In the genomic region with DNA sequence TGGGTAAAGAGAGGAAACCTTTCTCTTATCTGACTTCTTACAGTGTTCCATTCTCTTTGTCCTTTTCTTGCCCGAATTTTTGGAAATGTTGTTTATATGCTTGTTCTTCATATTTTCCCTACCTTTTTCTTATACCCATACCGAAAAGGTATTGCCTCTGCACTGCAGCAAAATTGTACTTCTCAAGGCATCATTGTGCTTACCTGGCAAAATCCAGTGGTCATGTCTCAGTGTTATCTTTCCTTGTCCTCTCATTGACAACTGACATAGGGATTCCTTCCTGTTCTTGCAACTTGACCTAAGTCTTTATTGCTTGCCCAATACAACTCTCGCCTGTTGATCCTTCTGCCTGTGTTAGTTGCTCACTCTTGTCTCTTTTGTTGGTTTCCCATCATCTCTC, we compare ENCODE assay signal across 25 cellular contexts.
DNase-seq lines count a peak whose midpoint lies in the region; ATAC-seq, FAIRE-seq and TF ChIP-seq lines count a peak whose summit lies in the region.
"Had no signal": no experiment of that assay in that cellular context is flagged by ENCODE, and none has a peak within 500 bp of the region (broad histone marks: within the 10 kb centered on the region; RNA-seq: fewer than 3 reads in every experiment).

No MANE protein-coding gene starts in this region.

- TF ChIP-seq EP300 in A549 (IDR thresholded peaks at IDR 0.05) (no peak), K562 (IDR thresholded peaks at IDR 0.05; ENCODE audit: low read length) (no peak)

- ATAC-seq in activated CD4-positive, alpha-beta T cell treated with anti-CD3 and anti-CD28 coated beads for 36 hours: no peak
- ATAC-seq in A549 (no peak), K562 (no peak), body of pancreas (no peak)
- ATAC-seq: GM12878 had no signal

- no peaks in the 10 kb centered on the region for H3K36me3 Mint-ChIP-seq in activated CD4-positive, alpha-beta T cell treated with anti-CD3 and anti-CD28 coated beads, Interleukin-2, amount 10 ng/mL, durations not matched to agents 24 days and 14 days (ENCODE audit: low read depth)
- no peaks in the 10 kb centered on the region for H3K36me3 Mint-ChIP-seq in activated CD4-positive, alpha-beta T cell treated with anti-CD3 and anti-CD28 coated beads for 36 hours (ENCODE audit: low read depth)
- H3K36me3 Mint-ChIP-seq: CD14-positive monocyte; CD4-positive, alpha-beta memory T cell; CD4-positive, CD25-positive, alpha-beta regulatory T cell; CD8-positive, alpha-beta memory T cell had no signal

- TF ChIP-seq RAD21 in A549 (conservative IDR thresholded peaks at IDR 0.05 in 1 of 2, IDR thresholded peaks at IDR 0.05 in 1 of 2): no peak
- TF ChIP-seq RAD21 in K562 (CRISPR knock-in tag; conservative IDR thresholded peaks at IDR 0.05 in 1 of 2, IDR thresholded peaks at IDR 0.05 in 1 of 2): no peak

- no peak overlapping the region for H3K4me3 ChIP-seq in A549
- H3K4me3 ChIP-seq in K562: no peak overlapping the region
- H3K4me3 ChIP-seq in body of pancreas: no peak overlapping the region
- H3K4me3 ChIP-seq: BLaER1, GM12878 had no signal

- FAIRE-seq in A549 (lab: Jason Lieb, UNC) (no peak), K562 (lab: Jason Lieb, UNC) (no peak)
- FAIRE-seq: GM12878, GM12892, GM18507 had no signal

- POLR2A ChIA-PET in activated CD4-positive, alpha-beta T cell treated with anti-CD3 and anti-CD28 coated beads for 36 hours (lab: Charles Lee): no interaction called here
- POLR2A ChIA-PET in A549 (lab: Yijun Ruan, JAX): no interaction called here
- POLR2A ChIA-PET in K562 (lab: Yijun Ruan, JAX): no interaction called here

- H3K36me3 ChIP-seq in K562 (ENCODE audit: control insufficient read depth, insufficient read depth, low read length): no peaks in the 10 kb centered on the region
- no peaks in the 10 kb centered on the region for H3K36me3 ChIP-seq in body of pancreas (replicated peaks in 1 of 2; ENCODE audit: insufficient read depth in 1 of 2, low read depth in 2 of 2)
- H3K36me3 ChIP-seq: BE2C, BLaER1 had no signal

- no peak for TF ChIP-seq CTCF in A549 (IDR thresholded peaks at IDR 0.05)
- no peak for TF ChIP-seq CTCF in K562 (IDR thresholded peaks at IDR 0.05 in 2 of 3, conservative IDR thresholded peaks at IDR 0.05 in 1 of 3; ENCODE audit: insufficient read depth in 2 of 3, low read depth in 1 of 3, low read length in 3 of 3)
- TF ChIP-seq CTCF in body of pancreas (IDR thresholded peaks at IDR 0.05): no peak

- no peaks in the 10 kb centered on the region for H4K20me1 ChIP-seq in K562 (replicated peaks; ENCODE audit: control insufficient read depth, insufficient read depth, low read length)
- H4K20me1 ChIP-seq: BLaER1 had no signal

- TF ChIP-seq POLR2A in A549 (IDR thresholded peaks at IDR 0.05; ENCODE audit: low read length) (no peak), K562 (conservative IDR thresholded peaks at IDR 0.05) (no peak), body of pancreas (IDR thresholded peaks at IDR 0.05) (no peak)

- no peaks in the 10 kb centered on the region for H3K9me1 ChIP-seq in K562 (ENCODE audit: control insufficient read depth, insufficient read depth, low read length)

- H3K27ac ChIP-seq in A549 (no peak overlapping the region), K562 (ENCODE audit: extremely low read depth, low read depth, low read length) (no peak overlapping the region), body of pancreas (no peak overlapping the region)
- H3K27ac ChIP-seq: 22Rv1, BLaER1 had no signal

- H3K4me3 Mint-ChIP-seq in activated CD4-positive, alpha-beta T cell treated with anti-CD3 and anti-CD28 coated beads, Interleukin-2, amount 10 ng/mL, durations not matched to agents 24 days and 14 days: no peak overlapping the region
- no peak overlapping the region for H3K4me3 Mint-ChIP-seq in activated CD4-positive, alpha-beta T cell treated with anti-CD3 and anti-CD28 coated beads for 36 hours
- H3K4me3 Mint-ChIP-seq: CD14-positive monocyte; CD4-positive, alpha-beta memory T cell; CD4-positive, CD25-positive, alpha-beta regulatory T cell; CD8-positive, alpha-beta memory T cell had no signal

- peak; percentile 8 for DNase-seq in activated CD4-positive, alpha-beta T cell treated with anti-CD3 and anti-CD28 coated beads, Interleukin-2, amount 10 ng/mL, durations not matched to agents 24 days and 14 days
- no peak for DNase-seq in activated CD4-positive, alpha-beta T cell treated with anti-CD3 and anti-CD28 coated beads for 36 hours
- DNase-seq in A549 (ENCODE audit: low read depth in 1 of 2, low spot score in 1 of 2): no peak
- DNase-seq in K562 (ENCODE audit: extremely low read depth in 1 of 4, low spot score in 3 of 4): no peak
- DNase-seq in body of pancreas: no peak
- DNase-seq: ACHN; BE2C; C1 segment of cervical spinal cord; CD4-positive, alpha-beta memory T cell; CD4-positive, CD25-positive, alpha-beta regulatory T cell; CD8-positive, alpha-beta memory T cell; COR-L47; DMS 273 treated with DMSO at 0.1 percent for 48 hours; DMS153; DMS53; DMS79; DND-41; EL; GDM1 had no signal

- CTCF ChIA-PET in activated CD4-positive, alpha-beta T cell treated with anti-CD3 and anti-CD28 coated beads for 36 hours (lab: Charles Lee): no interaction called here
- CTCF ChIA-PET in A549 (lab: Yijun Ruan, JAX) (no interaction called here), K562 (lab: Yijun Ruan, JAX; ENCODE audit: low intra/inter-chr PET ratio) (interaction anchor here (0.6 kb wide), 1 partner anchor 1794 kb away, joined by 3 read pairs; no protein-coding TSS in a partner anchor)

- H3K4me1 Mint-ChIP-seq in activated CD4-positive, alpha-beta T cell treated with anti-CD3 and anti-CD28 coated beads, Interleukin-2, amount 10 ng/mL, durations not matched to agents 24 days and 14 days: no peaks in the 10 kb centered on the region
- no peaks in the 10 kb centered on the region for H3K4me1 Mint-ChIP-seq in activated CD4-positive, alpha-beta T cell treated with anti-CD3 and anti-CD28 coated beads for 36 hours
- H3K4me1 Mint-ChIP-seq: CD14-positive monocyte; CD4-positive, alpha-beta memory T cell; CD4-positive, CD25-positive, alpha-beta regulatory T cell; CD8-positive, alpha-beta memory T cell had no signal

- H3K27me3 Mint-ChIP-seq in activated CD4-positive, alpha-beta T cell treated with anti-CD3 and anti-CD28 coated beads, Interleukin-2, amount 10 ng/mL, durations not matched to agents 24 days and 14 days: no peaks in the 10 kb centered on the region
- H3K27me3 Mint-ChIP-seq in activated CD4-positive, alpha-beta T cell treated with anti-CD3 and anti-CD28 coated beads for 36 hours: no peaks in the 10 kb centered on the region
- H3K27me3 Mint-ChIP-seq: CD4-positive, alpha-beta memory T cell; CD4-positive, CD25-positive, alpha-beta regulatory T cell; CD8-positive, alpha-beta memory T cell had no signal

- H3K9me3 Mint-ChIP-seq in activated CD4-positive, alpha-beta T cell treated with anti-CD3 and anti-CD28 coated beads, Interleukin-2, amount 10 ng/mL, durations not matched to agents 24 days and 14 days: no peaks in the 10 kb centered on the region
- H3K9me3 Mint-ChIP-seq in activated CD4-positive, alpha-beta T cell treated with anti-CD3 and anti-CD28 coated beads for 36 hours (ENCODE audit: low read depth): peaks cover 4% of the 10 kb centered on the region

- BruUV-seq in K562 (replicated peaks; lab: Mats Ljungman, UMichigan): no TSS peak

- no peak overlapping the region for H3K27ac Mint-ChIP-seq in activated CD4-positive, alpha-beta T cell treated with anti-CD3 and anti-CD28 coated beads, Interleukin-2, amount 10 ng/mL, durations not matched to agents 24 days and 14 days
- H3K27ac Mint-ChIP-seq in activated CD4-positive, alpha-beta T cell treated with anti-CD3 and anti-CD28 coated beads for 36 hours: no peak overlapping the region
- H3K27ac Mint-ChIP-seq: CD14-positive monocyte; CD4-positive, alpha-beta memory T cell; CD4-positive, CD25-positive, alpha-beta regulatory T cell; CD8-positive, alpha-beta memory T cell had no signal

- under 1% methylated on average over 3 of the region's 3 CpGs for WGBS in A549 (ENCODE audit: missing lambda C conversion rate)
- WGBS in K562 (ENCODE audit: insufficient coverage, low coverage, missing lambda C conversion rate): 0% methylated on average over 3 of the region's 3 CpGs
- WGBS in body of pancreas, 2 donors: 69 to 72% methylated on average over 3 of the region's 3 CpGs

- in situ Hi-C loops in K562 (cut with MboI): no loop called here

- H3K9me3 ChIP-seq in A549 (no peaks in the 10 kb centered on the region), K562 (replicated peaks; ENCODE audit: control insufficient read depth, insufficient read depth, low read depth, low read length) (no peaks in the 10 kb centered on the region), body of pancreas (no peaks in the 10 kb centered on the region)
- H3K9me3 ChIP-seq: BE2C, BLaER1 had no signal

- H3K9ac ChIP-seq in K562 (ENCODE audit: insufficient read depth in 1 of 2, low read depth in 2 of 2, low read length in 2 of 2): no peak overlapping the region
- H3K9ac ChIP-seq: BLaER1 had no signal

- H3K4me2 ChIP-seq in A549 (no peak overlapping the region), K562 (ENCODE audit: insufficient read depth, low read length) (no peak overlapping the region)
- H3K4me2 ChIP-seq: BLaER1 had no signal

- no peak overlapping the region for H2AFZ ChIP-seq in K562 (ENCODE audit: low read depth, low read length)

- H3K4me1 ChIP-seq in A549: no peaks in the 10 kb centered on the region
- no peaks in the 10 kb centered on the region for H3K4me1 ChIP-seq in K562 (replicated peaks in 1 of 2; ENCODE audit: control insufficient read depth in 2 of 2, insufficient read depth in 2 of 2, low read length in 2 of 2)
- no peaks in the 10 kb centered on the region for H3K4me1 ChIP-seq in body of pancreas
- H3K4me1 ChIP-seq: BE2C, BLaER1 had no signal

- intact Hi-C loops in activated CD4-positive, alpha-beta T cell treated with anti-CD3 and anti-CD28 coated beads, Interleukin-2, amount 10 ng/mL, durations not matched to agents 24 days and 14 days (cut with micrococcal nuclease): no loop called here
- intact Hi-C loops in activated CD4-positive, alpha-beta T cell treated with anti-CD3 and anti-CD28 coated beads for 36 hours (cut with DNase I, micrococcal nuclease): no loop called here
- intact Hi-C loops in K562 (cut with micrococcal nuclease) (no loop called here), body of pancreas (cut with DNase I) (no loop called here)

- no peaks in the 10 kb centered on the region for H3K79me2 ChIP-seq in K562 (ENCODE audit: control insufficient read depth, insufficient read depth, low read length)

- no peaks in the 10 kb centered on the region for H3K27me3 ChIP-seq in K562 (ENCODE audit: control insufficient read depth in 2 of 2, insufficient read depth in 2 of 2, low read length in 2 of 2)
- no peaks in the 10 kb centered on the region for H3K27me3 ChIP-seq in body of pancreas
- H3K27me3 ChIP-seq: BE2C, BLaER1 had no signal

TF ChIP-seq in A549, 52 proteins besides CTCF, POLR2A, EP300 and RAD21:
- no peak for TF ChIP-seq TFCP2L1 (CRISPR knock-in tag; IDR thresholded peaks at IDR 0.05)
- peak; percentile 51 for TF ChIP-seq MAFK (IDR thresholded peaks at IDR 0.05; ENCODE audit: partially characterized antibody)

TF ChIP-seq in K562, 482 proteins besides CTCF, POLR2A, EP300 and RAD21:
- 0 out of 2 replicates have a peak, but pooled peaks have one; percentile 9 for TF ChIP-seq MAFG (tag; conservative IDR thresholded peaks at IDR 0.05)
- TF ChIP-seq SMARCE1 (IDR thresholded peaks at IDR 0.05): no peak
